8 cellular contexts compared by ENCODE assay signal in genomic region chr14:41604793-41605534, GRCh38. TPM values are rescaled to one million over a fixed set of nuclear protein-coding genes. Genes with fewer than 3 reads are reported as not detected.
A peak's percentile ranks its signal among the peaks of the same experiment; 100 is the strongest.
DNase-seq lines count a peak whose midpoint lies in the region; ATAC-seq and TF ChIP-seq lines count a peak whose summit lies in the region.

No MANE protein-coding gene starts in this region.

- H3K4me1 ChIP-seq in heart left ventricle (peaks cover 0 to 37% (median 8%) of the 10 kb centered on the region in 12 donors), prostate gland (replicated peaks) (peaks cover 4% of the 10 kb centered on the region)

- peaks cover 23% of the 10 kb centered on the region for H3K27me3 Mint-ChIP-seq in HFFc6 (ENCODE audit: insufficient read depth)

- H3K27ac ChIP-seq in heart left ventricle (peak overlapping the region in 11 of 12 donors; percentile 5 to 75 (median 69)), prostate gland (peak overlapping the region; percentile 32 to 68)

- no peak overlapping the region for H3K27ac Mint-ChIP-seq in HFFc6

- intact Hi-C loops in heart left ventricle (cut with DNase I) = no loop called here
- intact Hi-C loops in prostate gland (cut with DNase I) = no loop called here

- no peak overlapping the region for H3K4me3 Mint-ChIP-seq in HFFc6

- peak overlapping the region; percentile 9 to 72 (median 54) for H3K4me3 ChIP-seq in heart left ventricle
- H3K4me3 ChIP-seq in prostate gland = peak overlapping the region; percentile 36 to 44

- TF ChIP-seq POLR2A in heart left ventricle (IDR thresholded peaks at IDR 0.05) (no peak), prostate gland (IDR thresholded peaks at IDR 0.05) (no peak)

- H3K4me1 Mint-ChIP-seq in HFFc6 (ENCODE audit: low read depth) = no peaks in the 10 kb centered on the region

- 0 out of 2 replicates have a peak, but pooled peaks cover 4% of the 10 kb centered on the region for H3K9me3 Mint-ChIP-seq in HFFc6

- H3K36me3 ChIP-seq in heart left ventricle (no peaks in the 10 kb centered on the region), prostate gland (no peaks in the 10 kb centered on the region)

- H3K36me3 Mint-ChIP-seq in HFFc6 (ENCODE audit: low read depth) = no peaks in the 10 kb centered on the region

- ATAC-seq in heart left ventricle (peak; percentile 57 to 81 (median 67)), GM21423 (IDR thresholded peaks at IDR 0.05; ENCODE audit: unreplicated experiment) (no peak), GM21786 (IDR thresholded peaks at IDR 0.05; ENCODE audit: unreplicated experiment) (no peak)

- no peak for TF ChIP-seq CTCF in heart left ventricle (IDR thresholded peaks at IDR 0.05)
- no peak for TF ChIP-seq CTCF in prostate gland (IDR thresholded peaks at IDR 0.05)
- no peak for TF ChIP-seq CTCF in HFFc6 (IDR thresholded peaks at IDR 0.05)

- DNase-seq in HPDE6-E6E7 (ENCODE audit: extremely low spot score) (peak; percentile 1), SK-N-DZ (ENCODE audit: low spot score) (peak; percentile 35), heart left ventricle (peak; percentile 29 to 71 (median 55)), prostate gland (ENCODE audit: low spot score) (no peak), HFFc6 (no peak), epidermal melanocyte (ENCODE audit: insufficient read length, low spot score) (no peak)

- 2 to 5% (median 3%) methylated on average over 28 to 29 of the region's 29 CpGs for WGBS in heart left ventricle, 4 donors
- 3% methylated on average over 29 of the region's 29 CpGs for WGBS in prostate gland

- H3K9me3 ChIP-seq in heart left ventricle (no peaks in the 10 kb centered on the region), prostate gland (no peaks in the 10 kb centered on the region)

- H3K27me3 ChIP-seq in heart left ventricle (peaks cover 6 to 67% (median 38%) of the 10 kb centered on the region in 9 donors), prostate gland (replicated peaks; ENCODE audit: insufficient read depth) (peaks cover 9% of the 10 kb centered on the region)

RNA-seq across cellular contexts. Expression of gene LRFN5, which starts 1.7 kb away (rescaled TPM):
- not detected in 2 replicates for polyA plus RNA-seq in SK-N-DZ (2014; cell fraction: cytosol; rRNA removed)
- not detected in 2 replicates for polyA plus RNA-seq in SK-N-DZ (2014; cell fraction: nucleus; rRNA removed)
- under 1 TPM; 0.19 to 0.91 (median 0.48) TPM for total RNA-seq in heart left ventricle
- under 1 TPM; 0.11 to 0.14 TPM for polyA plus RNA-seq in heart left ventricle
- total RNA-seq in prostate gland = 1 to 10 TPM in 1 of 2 donors, under 1 TPM in 1; 0.50 to 5.3 TPM
- total RNA-seq in HFFc6 (2021; fragmentation: NEBNext Ultra II Directional; extraction: Animal tissue kit (Norgen Biotek cat#: 25700)) = not detected

Comparison
In these comparisons a context has a peak if more than half of its experiments do, and no peak if none do; other contexts are left out.
1. DNase-seq: peak in HPDE6-E6E7 (single experiment), SK-N-DZ (single experiment) and heart left ventricle (5 of 5); none in prostate gland (single experiment), HFFc6 (single experiment) and epidermal melanocyte (single experiment).
2. ATAC-seq: peak in heart left ventricle (4 of 4); none in GM21423 (single experiment) and GM21786 (single experiment).